Comparison of ENCODE assay signal across 1 cellular context in genomic region chr1:225509376-225509707, GRCh38.
TF ChIP-seq lines count a peak whose summit lies in the region.

No MANE protein-coding gene starts in this region.

TF ChIP-seq in HEK293, 187 proteins besides CTCF, POLR2A, EP300 and RAD21 (continued from another document):
- no peak for TF ChIP-seq ZNF830 (tag by site-specific recombination; IDR thresholded peaks at IDR 0.05; ENCODE audit: low read depth)
- TF ChIP-seq ZNF37A (tag by site-specific recombination; IDR thresholded peaks at IDR 0.05) = no peak
- TF ChIP-seq BCL11B (tag by site-specific recombination; IDR thresholded peaks at IDR 0.05; ENCODE audit: low read depth) = no peak
- TF ChIP-seq, protein P1, sequence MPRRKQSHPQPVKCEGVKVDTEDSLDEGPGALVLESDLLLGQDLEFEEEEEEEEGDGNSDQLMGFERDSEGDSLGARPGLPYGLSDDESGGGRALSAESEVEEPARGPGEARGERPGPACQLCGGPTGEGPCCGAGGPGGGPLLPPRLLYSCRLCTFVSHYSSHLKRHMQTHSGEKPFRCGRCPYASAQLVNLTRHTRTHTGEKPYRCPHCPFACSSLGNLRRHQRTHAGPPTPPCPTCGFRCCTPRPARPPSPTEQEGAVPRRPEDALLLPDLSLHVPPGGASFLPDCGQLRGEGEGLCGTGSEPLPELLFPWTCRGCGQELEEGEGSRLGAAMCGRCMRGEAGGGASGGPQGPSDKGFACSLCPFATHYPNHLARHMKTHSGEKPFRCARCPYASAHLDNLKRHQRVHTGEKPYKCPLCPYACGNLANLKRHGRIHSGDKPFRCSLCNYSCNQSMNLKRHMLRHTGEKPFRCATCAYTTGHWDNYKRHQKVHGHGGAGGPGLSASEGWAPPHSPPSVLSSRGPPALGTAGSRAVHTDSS (tag by site-specific recombination; IDR thresholded peaks at IDR 0.05) = no peak
- TF ChIP-seq ZNF692 (tag by site-specific recombination; IDR thresholded peaks at IDR 0.05) = peak; percentile 61; the same call in 1 of the 2 replicates
- TF ChIP-seq IKZF3 (tag by site-specific recombination; IDR thresholded peaks at IDR 0.05) = 0 out of 2 replicates have a peak, but pooled peaks have one; percentile 46
- TF ChIP-seq ZBTB17 (tag by site-specific recombination; IDR thresholded peaks at IDR 0.05) = no peak
- no peak for TF ChIP-seq ZNF624 (tag by site-specific recombination; IDR thresholded peaks at IDR 0.05)
- TF ChIP-seq HOXD13 (CRISPR knock-in tag; IDR thresholded peaks at IDR 0.05; ENCODE audit: borderline replicate concordance) = no peak
- no peak for TF ChIP-seq ZNF677 (tag by site-specific recombination; IDR thresholded peaks at IDR 0.05)
- 0 out of 2 replicates have a peak, but pooled peaks have one; percentile 4 for TF ChIP-seq OSR2 (tag by site-specific recombination; IDR thresholded peaks at IDR 0.05)
- no peak for TF ChIP-seq ZNF324 (tag by site-specific recombination; IDR thresholded peaks at IDR 0.05)
- TF ChIP-seq, protein P2, sequence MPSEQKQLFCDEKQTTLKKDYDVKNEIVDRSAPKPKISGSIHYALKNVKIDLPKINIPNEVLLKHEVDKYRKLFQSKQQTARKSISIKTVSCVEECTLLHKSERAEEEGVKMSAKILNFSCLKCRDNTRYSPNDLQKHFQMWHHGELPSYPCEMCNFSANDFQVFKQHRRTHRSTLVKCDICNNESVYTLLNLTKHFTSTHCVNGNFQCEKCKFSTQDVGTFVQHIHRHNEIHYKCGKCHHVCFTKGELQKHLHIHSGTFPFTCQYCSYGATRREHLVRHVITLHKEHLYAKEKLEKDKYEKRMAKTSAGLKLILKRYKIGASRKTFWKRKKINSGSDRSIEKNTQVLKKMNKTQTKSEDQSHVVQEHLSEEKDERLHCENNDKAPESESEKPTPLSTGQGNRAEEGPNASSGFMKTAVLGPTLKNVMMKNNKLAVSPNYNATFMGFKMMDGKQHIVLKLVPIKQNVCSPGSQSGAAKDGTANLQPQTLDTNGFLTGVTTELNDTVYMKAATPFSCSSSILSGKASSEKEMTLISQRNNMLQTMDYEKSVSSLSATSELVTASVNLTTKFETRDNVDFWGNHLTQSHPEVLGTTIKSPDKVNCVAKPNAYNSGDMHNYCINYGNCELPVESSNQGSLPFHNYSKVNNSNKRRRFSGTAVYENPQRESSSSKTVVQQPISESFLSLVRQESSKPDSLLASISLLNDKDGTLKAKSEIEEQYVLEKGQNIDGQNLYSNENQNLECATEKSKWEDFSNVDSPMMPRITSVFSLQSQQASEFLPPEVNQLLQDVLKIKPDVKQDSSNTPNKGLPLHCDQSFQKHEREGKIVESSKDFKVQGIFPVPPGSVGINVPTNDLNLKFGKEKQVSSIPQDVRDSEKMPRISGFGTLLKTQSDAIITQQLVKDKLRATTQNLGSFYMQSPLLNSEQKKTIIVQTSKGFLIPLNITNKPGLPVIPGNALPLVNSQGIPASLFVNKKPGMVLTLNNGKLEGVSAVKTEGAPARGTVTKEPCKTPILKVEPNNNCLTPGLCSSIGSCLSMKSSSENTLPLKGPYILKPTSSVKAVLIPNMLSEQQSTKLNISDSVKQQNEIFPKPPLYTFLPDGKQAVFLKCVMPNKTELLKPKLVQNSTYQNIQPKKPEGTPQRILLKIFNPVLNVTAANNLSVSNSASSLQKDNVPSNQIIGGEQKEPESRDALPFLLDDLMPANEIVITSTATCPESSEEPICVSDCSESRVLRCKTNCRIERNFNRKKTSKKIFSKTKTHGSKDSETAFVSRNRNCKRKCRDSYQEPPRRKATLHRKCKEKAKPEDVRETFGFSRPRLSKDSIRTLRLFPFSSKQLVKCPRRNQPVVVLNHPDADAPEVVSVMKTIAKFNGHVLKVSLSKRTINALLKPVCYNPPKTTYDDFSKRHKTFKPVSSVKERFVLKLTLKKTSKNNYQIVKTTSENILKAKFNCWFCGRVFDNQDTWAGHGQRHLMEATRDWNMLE (tag by site-specific recombination; conservative IDR thresholded peaks at IDR 0.05; ENCODE audit: low read depth) = no peak
- no peak for TF ChIP-seq GLI2 (tag by site-specific recombination; IDR thresholded peaks at IDR 0.05; ENCODE audit: borderline replicate concordance, low read depth)
- no peak for TF ChIP-seq ZNF555 (tag by site-specific recombination; conservative IDR thresholded peaks at IDR 0.05)
- TF ChIP-seq ZNF239 (tag by site-specific recombination; IDR thresholded peaks at IDR 0.05) = no peak
- no peak for TF ChIP-seq ZFP69B (tag by site-specific recombination; IDR thresholded peaks at IDR 0.05)
TF ChIP-seq in HEK293: peak in this region for 5.
